ENCODE assay signal across 1 cellular context in genomic region chr10:49328401-49329185, GRCh38.
TF ChIP-seq lines count a peak whose summit lies in the region.

No MANE protein-coding gene starts in this region.

TF ChIP-seq in H1, 55 proteins besides CTCF, POLR2A, EP300 and RAD21 (continued from another document):
- no peak for TF ChIP-seq CHD7 (IDR thresholded peaks at IDR 0.05; ENCODE audit: insufficient replicate concordance, low read length)
- no peak for TF ChIP-seq JUND (IDR thresholded peaks at IDR 0.05; ENCODE audit: low read length)
- TF ChIP-seq FOSL1 (IDR thresholded peaks at IDR 0.05; ENCODE audit: insufficient read depth, low read depth, low read length): no peak
- no peak for TF ChIP-seq KDM1A (IDR thresholded peaks at IDR 0.05; ENCODE audit: borderline replicate concordance, low read length)
- no peak for TF ChIP-seq RBBP5 (IDR thresholded peaks at IDR 0.05; ENCODE audit: borderline replicate concordance, low read depth, low read length)
- TF ChIP-seq ASH2L (IDR thresholded peaks at IDR 0.05; ENCODE audit: low read length): no peak
- TF ChIP-seq TCF12 (IDR thresholded peaks at IDR 0.05; ENCODE audit: low read depth, low read length): no peak
- no peak for TF ChIP-seq CBX5 (IDR thresholded peaks at IDR 0.05; ENCODE audit: low read depth, low read length)
- TF ChIP-seq POLR2AphosphoS5 (IDR thresholded peaks at IDR 0.05; ENCODE audit: low read depth, low read length): no peak
- TF ChIP-seq ZNF274 (IDR thresholded peaks at IDR 0.05; ENCODE audit: borderline replicate concordance, extremely low read depth, low read length): no peak
- no peak for TF ChIP-seq BACH1 (IDR thresholded peaks at IDR 0.05; ENCODE audit: low read length)
- TF ChIP-seq CHD2 (IDR thresholded peaks at IDR 0.05; ENCODE audit: low read length): no peak
- TF ChIP-seq MAX (IDR thresholded peaks at IDR 0.05): no peak
- TF ChIP-seq BCL11A (IDR thresholded peaks at IDR 0.05; ENCODE audit: low read depth in 2 of 2, low read length in 2 of 2): no peak
- TF ChIP-seq CHD1 (IDR thresholded peaks at IDR 0.05; ENCODE audit: low read depth, low read length): no peak
- TF ChIP-seq CEBPB (IDR thresholded peaks at IDR 0.05; ENCODE audit: low read depth, low read length): no peak
